ENCODE assay signal across 18 cellular contexts in the genomic region with DNA sequence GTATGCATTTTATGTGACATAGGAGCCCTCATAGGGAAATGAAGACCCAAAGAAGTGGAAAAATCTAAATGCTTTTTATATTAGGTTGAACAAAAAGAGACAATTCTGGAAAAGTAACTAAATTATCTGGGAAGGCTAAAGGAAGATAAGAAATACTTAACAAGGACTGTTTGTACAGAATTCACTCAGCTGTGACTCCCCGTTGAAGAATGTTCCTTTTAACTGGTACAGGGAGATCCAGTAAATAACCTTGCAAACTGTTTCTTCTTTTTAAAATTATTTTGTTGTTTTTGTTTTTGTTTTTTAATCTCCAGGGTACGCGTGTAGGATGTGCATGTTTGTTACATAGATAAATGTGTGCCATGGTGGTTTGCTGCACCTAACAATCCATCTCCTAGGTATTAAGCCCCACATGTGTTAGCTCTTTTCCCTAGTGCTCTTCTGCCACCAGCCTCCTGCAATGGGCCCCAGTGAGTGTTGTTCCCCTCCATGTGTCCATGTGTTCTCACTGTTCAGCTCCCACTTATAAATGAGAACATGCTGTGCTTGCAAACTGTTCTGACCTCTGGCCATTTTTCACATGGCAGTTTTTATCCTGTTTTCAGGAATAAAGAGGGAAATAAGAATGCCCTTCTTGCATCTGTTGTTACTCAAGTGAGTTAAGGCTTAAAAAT.
DNase-seq lines count a peak whose midpoint lies in the region; ATAC-seq and TF ChIP-seq lines count a peak whose summit lies in the region.
"Had no signal": no experiment of that assay in that cellular context is flagged by ENCODE, and none has a peak within 500 bp of the region (broad histone marks: within the 10 kb centered on the region; RNA-seq: fewer than 3 reads in every experiment).

No MANE protein-coding gene starts in this region.

- no peak for TF ChIP-seq CTCF in fibroblast of mammary gland (conservative IDR thresholded peaks at IDR 0.05; ENCODE audit: control insufficient read depth, insufficient read depth, low read depth, low read length)
- no peak for TF ChIP-seq CTCF in tibial nerve (IDR thresholded peaks at IDR 0.05)
- TF ChIP-seq CTCF in CD4-positive, alpha-beta T cell (IDR thresholded peaks at IDR 0.05), result no peak

- no peak for ATAC-seq in CD4-positive, alpha-beta T cell (ENCODE audit: poor library complexity)
- ATAC-seq: A549, GM12878 had no signal

- H3K4me1 Mint-ChIP-seq in CD4-positive, alpha-beta T cell (ENCODE audit: low read depth), result no peaks in the 10 kb centered on the region
- H3K4me1 Mint-ChIP-seq: CD8-positive, alpha-beta memory T cell had no signal

- no peak overlapping the region for H3K27ac Mint-ChIP-seq in CD4-positive, alpha-beta T cell
- H3K27ac Mint-ChIP-seq: CD8-positive, alpha-beta memory T cell had no signal

- no peaks in the 10 kb centered on the region for H3K4me1 ChIP-seq in tibial nerve
- H3K4me1 ChIP-seq: A549, BLaER1, Peyer's patch had no signal

- H3K27me3 Mint-ChIP-seq in CD4-positive, alpha-beta T cell, result no peaks in the 10 kb centered on the region
- H3K27me3 Mint-ChIP-seq: CD8-positive, alpha-beta memory T cell had no signal

- no peak for TF ChIP-seq POLR2A in tibial nerve (IDR thresholded peaks at IDR 0.05)

- no peaks in the 10 kb centered on the region for H3K9me3 ChIP-seq in tibial nerve
- no peaks in the 10 kb centered on the region for H3K9me3 ChIP-seq in CD4-positive, alpha-beta T cell (ENCODE audit: control insufficient read depth, low read length)
- H3K9me3 ChIP-seq: A549, BLaER1, Peyer's patch had no signal

- peak in 1 of 2 donors; percentile 38 for TF ChIP-seq EP300 in tibial nerve (IDR thresholded peaks at IDR 0.05)

- H3K4me3 ChIP-seq in fibroblast of mammary gland (ENCODE audit: control insufficient read depth, low read depth, low read length) (no peak overlapping the region), tibial nerve (no peak overlapping the region)
- H3K4me3 ChIP-seq: A549, BLaER1, GM12878, Peyer's patch had no signal

- H3K27ac ChIP-seq in tibial nerve, result peak overlapping the region in 1 of 4 donors; percentile 68
- no peak overlapping the region for H3K27ac ChIP-seq in CD4-positive, alpha-beta T cell (ENCODE audit: low read depth, low read length)
- H3K27ac ChIP-seq: A549, BLaER1, Peyer's patch had no signal

- peaks cover 0 to 7% of the 10 kb centered on the region in 2 donors for H3K27me3 ChIP-seq in tibial nerve
- H3K27me3 ChIP-seq in CD4-positive, alpha-beta T cell (ENCODE audit: control insufficient read depth, insufficient read depth, low read length), result no peaks in the 10 kb centered on the region
- H3K27me3 ChIP-seq: Peyer's patch had no signal

- intact Hi-C loops in CD4-positive, alpha-beta T cell (cut with DNase I, micrococcal nuclease), result no loop called here

- CTCF ChIA-PET in CD4-positive, alpha-beta T cell (lab: Charles Lee), result no interaction called here

- WGBS in tibial nerve, 2 donors, result 75 to 81% methylated on average over 3 of the region's 3 CpGs

- no peaks in the 10 kb centered on the region for H3K36me3 ChIP-seq in tibial nerve
- H3K36me3 ChIP-seq: BLaER1, Peyer's patch had no signal

- H3K36me3 Mint-ChIP-seq in CD4-positive, alpha-beta T cell (ENCODE audit: low read depth), result no peaks in the 10 kb centered on the region
- H3K36me3 Mint-ChIP-seq: CD8-positive, alpha-beta memory T cell had no signal

- no peak overlapping the region for H3K4me3 Mint-ChIP-seq in CD4-positive, alpha-beta T cell
- H3K4me3 Mint-ChIP-seq: CD8-positive, alpha-beta memory T cell had no signal

- DNase-seq in amniotic epithelial cell (ENCODE audit: low read depth), result peak; percentile 58
- peak; percentile 33 for DNase-seq in fibroblast of mammary gland (ENCODE audit: low read depth)
- peak; percentile 0 for DNase-seq in myocyte (ENCODE audit: low read depth)
- peak; percentile 8 to 11 for DNase-seq in tibial nerve (ENCODE audit: low spot score in 2 of 2)
- no peak for DNase-seq in CD4-positive, alpha-beta T cell
- no peak for DNase-seq in NCI-H1417 treated with DMSO at 0.1 percent for 48 hours (lab: John Stamatoyannopoulos, UW)
- no peak for DNase-seq in activated CD4-positive, CD25-positive, alpha-beta regulatory T cell (lab: John Stamatoyannopoulos, UW)
- DNase-seq: CD8-positive, alpha-beta memory T cell; DMS53; EL; NCI-H1092 treated with DMSO at 0.1 percent for 48 hours; NCI-H2081; NCI-H2171 treated with DMSO at 0.1 percent for 48 hours; NCI-H446 treated with DMSO at 0.1 percent for 48 hours; Peyer's patch had no signal

- POLR2A ChIA-PET in CD4-positive, alpha-beta T cell (lab: Charles Lee), result no interaction called here

- H3K9me3 Mint-ChIP-seq in CD4-positive, alpha-beta T cell, result no peaks in the 10 kb centered on the region
- H3K9me3 Mint-ChIP-seq: CD8-positive, alpha-beta memory T cell had no signal

Comparison
In these comparisons a context has a peak if more than half of its experiments do, and no peak if none do; other contexts are left out.
1. DNase-seq: peak in amniotic epithelial cell (single experiment), fibroblast of mammary gland (single experiment), myocyte (single experiment) and tibial nerve (2 of 2); none in CD4-positive, alpha-beta T cell (0 of 10), NCI-H1417 treated with DMSO at 0.1 percent for 48 hours (single experiment) and activated CD4-positive, CD25-positive, alpha-beta regulatory T cell (0 of 4).